In the genomic region with DNA sequence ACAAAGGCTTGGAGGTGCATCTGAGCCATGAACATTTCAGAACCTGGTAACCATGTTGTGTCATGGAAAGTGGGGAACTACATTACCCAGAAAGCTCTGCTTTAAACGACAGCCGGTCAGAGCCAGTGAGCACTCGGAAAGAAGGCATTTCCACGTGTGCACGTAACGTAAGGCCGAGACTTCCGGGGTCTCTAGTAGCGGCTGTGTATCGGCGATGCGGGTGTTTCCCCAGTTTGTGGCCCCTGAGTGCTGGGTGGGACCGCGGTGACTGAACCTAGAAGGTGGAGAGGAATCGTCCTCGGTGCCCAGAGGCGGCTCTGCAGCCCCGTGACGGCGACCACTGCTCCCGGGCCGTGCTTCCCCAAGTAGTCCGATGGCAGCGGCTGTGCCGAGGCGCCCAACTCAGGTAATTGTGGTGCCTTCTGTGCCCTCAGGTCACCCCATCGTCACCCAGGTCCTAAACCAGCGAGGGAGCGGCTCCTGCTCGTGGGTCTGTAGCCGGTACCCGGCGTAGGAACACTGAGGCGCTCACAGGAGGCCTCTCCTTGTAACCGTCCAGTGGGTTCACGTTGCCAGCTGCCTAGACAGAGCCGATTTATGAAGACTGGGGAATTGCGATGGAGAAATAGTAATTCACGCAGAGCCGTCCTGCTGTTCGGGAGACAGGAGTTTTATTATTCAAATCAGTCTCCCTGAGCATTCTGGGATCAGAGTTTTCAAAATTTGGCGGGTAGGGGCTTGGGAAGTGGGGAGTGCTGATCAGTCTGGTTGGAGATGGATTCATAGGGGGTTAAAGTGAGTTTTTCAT, we compare ENCODE assay signal across 8 cellular contexts. TPM values are rescaled to one million over a fixed set of nuclear protein-coding genes. Genes with fewer than 3 reads are reported as not detected.
DNase-seq lines count a peak whose midpoint lies in the region; ATAC-seq and TF ChIP-seq lines count a peak whose summit lies in the region.
"Not testable (repeated sequence)": the region's sequence is repeated elsewhere in the genome, so short reads cannot be mapped to it uniquely, and the experiment has no call there.

A gene (plus strand): TSS at position 194 of the 808 bp plus-strand sequence. CDS start 180 bp downstream, at position 374.

- not testable (repeated sequence) for H3K9me3 Mint-ChIP-seq in neural crest cell
- peaks cover 12 to 13% of the 10 kb centered on the region in 2 donors for H3K9me3 Mint-ChIP-seq in stimulated activated naive CD8-positive, alpha-beta T cell treated with anti-CD3 and anti-CD28 coated beads, Interleukin-15, amount 100 ng/mL, for 72 hours

- not testable (repeated sequence) for H3K27me3 ChIP-seq in foreskin keratinocyte

- not testable (repeated sequence) for H3K4me1 ChIP-seq in foreskin keratinocyte

- H3K4me1 Mint-ChIP-seq in neural crest cell = peaks cover 27% of the 10 kb centered on the region
- peaks cover 22% of the 10 kb centered on the region for H3K4me1 Mint-ChIP-seq in stimulated activated naive CD8-positive, alpha-beta T cell treated with anti-CD3 and anti-CD28 coated beads, Interleukin-15, amount 100 ng/mL, for 72 hours

- H3K27ac ChIP-seq in foreskin keratinocyte = peak within 1 kb of the TSS; percentile 58

- TF ChIP-seq CTCF in LNCaP clone FGC (IDR thresholded peaks at IDR 0.05; ENCODE audit: control insufficient read depth, extremely low read depth, insufficient read depth); foreskin keratinocyte (conservative IDR thresholded peaks at IDR 0.05); neural crest cell (conservative IDR thresholded peaks at IDR 0.05): not testable (repeated sequence)

- peak within 1 kb of the TSS; percentile 83 for H3K4me3 ChIP-seq in LNCaP clone FGC (ENCODE audit: low read depth, low read length)

- ATAC-seq in foreskin keratinocyte = peak; percentile 94
- peak; percentile 99 for ATAC-seq in stimulated activated naive CD8-positive, alpha-beta T cell treated with anti-CD3 and anti-CD28 coated beads, Interleukin-15, amount 100 ng/mL, for 72 hours

- H3K27me3 Mint-ChIP-seq in neural crest cell (ENCODE audit: low read depth); stimulated activated naive CD8-positive, alpha-beta T cell treated with anti-CD3 and anti-CD28 coated beads, Interleukin-15, amount 100 ng/mL, for 72 hours: not testable (repeated sequence)

- peak within 1 kb of the TSS; percentile 97 for H3K4me3 Mint-ChIP-seq in neural crest cell
- peak within 1 kb of the TSS; percentile 90 to 96 for H3K4me3 Mint-ChIP-seq in stimulated activated naive CD8-positive, alpha-beta T cell treated with anti-CD3 and anti-CD28 coated beads, Interleukin-15, amount 100 ng/mL, for 72 hours

- H3K36me3 Mint-ChIP-seq in neural crest cell (ENCODE audit: low read depth) = peaks cover 28% of the 10 kb centered on the region

- DNase-seq in EL = peak; percentile 85
- peak; percentile 87 for DNase-seq in H4 (ENCODE audit: low spot score)
- peak; percentile 67 for DNase-seq in LNCaP clone FGC (ENCODE audit: low read depth)
- peak; percentile 85 for DNase-seq in SIG-M5 treated with dmso at 0.1 percent for 504 hours (lab: John Stamatoyannopoulos, UW; ENCODE audit: unreplicated experiment)
- peak; percentile 91 for DNase-seq in activated effector memory CD4-positive, alpha-beta T cell treated with anti-CD3 and anti-CD28 coated beads, Interleukin-2, amount 50 U/mL, for 16 hours
- peak; percentile 59 to 81 for DNase-seq in foreskin keratinocyte
- peak; percentile 37 for DNase-seq in neural crest cell (ENCODE audit: low read depth, low spot score)
- peak; percentile 79 to 85 for DNase-seq in stimulated activated naive CD8-positive, alpha-beta T cell treated with anti-CD3 and anti-CD28 coated beads, Interleukin-15, amount 100 ng/mL, for 72 hours

- peak within 1 kb of the TSS; percentile 99 for H3K27ac Mint-ChIP-seq in neural crest cell (ENCODE audit: unreplicated experiment)
- peak within 1 kb of the TSS; percentile 92 to 99 for H3K27ac Mint-ChIP-seq in stimulated activated naive CD8-positive, alpha-beta T cell treated with anti-CD3 and anti-CD28 coated beads, Interleukin-15, amount 100 ng/mL, for 72 hours

RNA-seq across cellular contexts. Expression of the gene that starts here (rescaled TPM):
- 4.3 and 11.9 TPM in 2 replicates for total RNA-seq in H4 (2014; rRNA removed; shearing (Covaris generic))
- total RNA-seq in foreskin keratinocyte (19.4 and 20.2 TPM in 2 replicates), neural crest cell (45.4 and 46.1 TPM in 2 replicates)
- 2.2 and 2.5 TPM in 2 replicates for polyA plus RNA-seq in foreskin keratinocyte

Comparison
In these comparisons a context has a peak if more than half of its experiments do, and no peak if none do; other contexts are left out.
1. Peak in every context shown above with its lines: DNase-seq, ATAC-seq, H3K4me3 ChIP-seq and H3K27ac ChIP-seq.
2. DNase-seq: peak in every context shown above with its lines; median percentile 91 in activated effector memory CD4-positive, alpha-beta T cell treated with anti-CD3 and anti-CD28 coated beads, Interleukin-2, amount 50 U/mL, for 16 hours; 87 in H4; 85 in EL; 85 in SIG-M5 treated with dmso at 0.1 percent for 504 hours; 82 in stimulated activated naive CD8-positive, alpha-beta T cell treated with anti-CD3 and anti-CD28 coated beads, Interleukin-15, amount 100 ng/mL, for 72 hours; 70 in foreskin keratinocyte; 67 in LNCaP clone FGC; 37 in neural crest cell.